Comparison of ENCODE assay signal across 1 cellular context in genomic region chr4:13654158-13654797, GRCh38.
TF ChIP-seq lines count a peak whose summit lies in the region.

No MANE protein-coding gene starts in this region.

TF ChIP-seq in K562, 482 proteins besides CTCF, POLR2A, EP300 and RAD21 (continued from another document):
- TF ChIP-seq AFF1 (IDR thresholded peaks at IDR 0.05; ENCODE audit: low read depth in 1 of 2, partially characterized antibody in 2 of 2), result no peak
- peak; percentile 38; the same call in 1 of the 2 replicates for TF ChIP-seq GABPA (tag; conservative IDR thresholded peaks at IDR 0.05; ENCODE audit: low read depth)
- peak; percentile 31; the same call in 1 of the 2 replicates for TF ChIP-seq CREM (IDR thresholded peaks at IDR 0.05; ENCODE audit: low read depth)
- no peak for TF ChIP-seq ZC3H8 (IDR thresholded peaks at IDR 0.05)
- no peak for TF ChIP-seq ZNF311 (CRISPR knock-in tag; IDR thresholded peaks at IDR 0.05)
- no peak for TF ChIP-seq E2F4 (CRISPR knock-in tag; IDR thresholded peaks at IDR 0.05; ENCODE audit: low read depth)
- no peak for TF ChIP-seq HDAC6 (IDR thresholded peaks at IDR 0.05; ENCODE audit: low read depth, low read length)
- peak; percentile 43 for TF ChIP-seq CTCFL (IDR thresholded peaks at IDR 0.05; ENCODE audit: borderline replicate concordance, insufficient read depth, low read depth, low read length, poor library complexity, severe bottlenecking)
- no peak for TF ChIP-seq CBFA2T3 (IDR thresholded peaks at IDR 0.05)
- peak; percentile 58 for TF ChIP-seq L3MBTL2 (IDR thresholded peaks at IDR 0.05)
- no peak for TF ChIP-seq ELK1 (CRISPR knock-in tag; IDR thresholded peaks at IDR 0.05)
- TF ChIP-seq C11orf30 (IDR thresholded peaks at IDR 0.05; ENCODE audit: low read depth), result no peak
- TF ChIP-seq MGA (IDR thresholded peaks at IDR 0.05), result peak; percentile 34; the same call in 1 of the 2 replicates
- no peak for TF ChIP-seq PHF20 (IDR thresholded peaks at IDR 0.05; ENCODE audit: partially characterized antibody)
- no peak for TF ChIP-seq ZNF282 (CRISPR knock-in tag; IDR thresholded peaks at IDR 0.05)
- TF ChIP-seq ZNF449 (CRISPR knock-in tag; IDR thresholded peaks at IDR 0.05), result no peak
- 0 out of 4 replicates have a peak, but pooled peaks of 1 of the 2 experiments have one; percentile 16 for TF ChIP-seq KDM4B (IDR thresholded peaks at IDR 0.05; ENCODE audit: borderline replicate concordance in 2 of 2, low read depth in 1 of 2)
- no peak for TF ChIP-seq AFF4 (CRISPR knock-in tag; IDR thresholded peaks at IDR 0.05)
- TF ChIP-seq E2F5 (CRISPR knock-in tag; IDR thresholded peaks at IDR 0.05), result no peak
TF ChIP-seq in K562: peak in this region for 22.
